Comparison of ENCODE assay signal across 8 cellular contexts in the genomic region with DNA sequence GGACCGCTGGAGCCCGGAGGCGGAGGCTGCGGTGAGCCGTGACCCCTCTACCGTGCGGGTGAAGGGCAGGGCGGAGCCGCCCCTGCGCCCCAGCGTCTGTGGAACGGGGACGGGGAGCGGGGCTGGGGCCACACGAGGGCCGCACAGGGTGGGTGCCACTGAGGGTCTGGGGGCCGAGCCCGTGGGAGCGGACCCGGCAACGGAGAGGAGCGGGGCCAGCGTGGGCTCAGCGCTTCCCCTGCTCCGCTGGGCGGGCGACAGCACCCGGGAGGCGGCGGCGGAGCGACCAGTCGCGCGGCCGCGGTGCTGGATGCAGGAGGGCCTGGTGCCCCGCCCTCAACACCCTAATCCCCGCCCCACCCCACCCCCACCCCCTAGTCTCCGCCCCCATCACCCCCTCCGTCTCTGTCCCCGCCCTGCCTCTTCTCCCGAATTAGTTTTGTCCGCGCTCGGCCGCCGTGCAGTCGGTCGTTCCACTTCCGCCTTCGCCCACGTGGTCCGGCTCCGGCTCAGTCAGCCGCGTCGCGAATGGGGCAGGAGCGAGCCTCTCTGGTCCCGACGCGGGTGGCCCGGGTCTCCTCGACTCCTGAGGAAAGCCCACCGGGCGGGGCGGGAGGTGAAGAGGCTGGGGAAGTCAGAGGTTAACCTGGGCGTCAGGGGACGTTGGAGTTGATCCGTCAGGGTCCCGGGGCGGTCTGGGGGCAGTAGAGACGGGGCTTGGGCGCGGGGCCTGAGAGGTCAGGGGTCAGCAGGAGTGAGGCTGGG. TPM values are rescaled to one million over a fixed set of nuclear protein-coding genes. Genes with fewer than 3 reads are reported as not detected.
DNase-seq lines count a peak whose midpoint lies in the region; ATAC-seq lines count a peak whose summit lies in the region.

A gene (plus strand): TSS at position 512 of the 765 bp plus-strand sequence. CDS start 447 bp downstream, outside the sequence.

- POLR2A ChIA-PET in CD4-positive, alpha-beta memory T cell (lab: Charles Lee; ENCODE audit: partially characterized antibody) = interaction anchor here (0.6 to 3.7 kb wide), 7 partner anchors 10 to 557 kb away, joined by 3 to 38 read pairs (median 3); a partner anchor contains a TSS

- peak; percentile 72 for ATAC-seq in GM19463 (IDR thresholded peaks at IDR 0.05; ENCODE audit: unreplicated experiment)

- peak within 1 kb of the TSS; percentile 72 for H3K27ac ChIP-seq in CD4-positive, alpha-beta memory T cell (ENCODE audit: low read depth, low read length)

- H3K4me1 ChIP-seq in CD4-positive, alpha-beta memory T cell (ENCODE audit: insufficient read depth, low read length) = peaks cover 16% of the 10 kb centered on the region

- H3K4me3 ChIP-seq in CD4-positive, alpha-beta memory T cell (ENCODE audit: low read length in 2 of 2) = peak within 1 kb of the TSS; percentile 42 to 81

- DNase-seq in CD4-positive, alpha-beta memory T cell = peak; percentile 94 to 95 (median 95)
- peak; percentile 94 for DNase-seq in HPDE6-E6E7 (ENCODE audit: extremely low spot score)
- DNase-seq in NK-92 (lab: John Stamatoyannopoulos, UW; ENCODE audit: unreplicated experiment) = peak; percentile 54
- peak; percentile 83 to 89 for DNase-seq in activated CD8-positive, alpha-beta memory T cell treated with anti-CD3 and anti-CD28 coated beads for 1 hour (ENCODE audit: extremely low read depth in 1 of 2, low read depth in 1 of 2)
- DNase-seq in effector CD4-positive, alpha-beta T cell = peak; percentile 91
- peak; percentile 97 to 98 for DNase-seq in lung microvascular endothelial cell (ENCODE audit: low read depth in 2 of 2)
- peak; percentile 83 to 90 (median 89) for DNase-seq in stimulated activated CD4-positive, alpha-beta T cell treated with anti-CD3 and anti-CD28 coated beads, TNF-alpha, amount 100 ng/mL, for 4 hours (ENCODE audit: low read depth in 3 of 3)

- intact Hi-C loops in CD4-positive, alpha-beta memory T cell (cut with micrococcal nuclease) = loop anchor here (1.0 to 10.0 kb wide), 3 partner anchors 20 to 216 kb away; a partner anchor contains a TSS

- no peaks in the 10 kb centered on the region for H3K27me3 Mint-ChIP-seq in CD4-positive, alpha-beta memory T cell

- H3K4me3 Mint-ChIP-seq in CD4-positive, alpha-beta memory T cell = peak within 1 kb of the TSS; percentile 89 to 98 (median 90)

- CTCF ChIA-PET in CD4-positive, alpha-beta memory T cell (lab: Charles Lee; ENCODE audit: partially characterized antibody) = interaction anchor here (1.4 kb wide), 1 partner anchor 67 kb away, joined by 3 read pairs; no protein-coding TSS in a partner anchor

- peaks cover 17 to 26% of the 10 kb centered on the region in 2 donors for H3K36me3 Mint-ChIP-seq in CD4-positive, alpha-beta memory T cell

- no peaks in the 10 kb centered on the region for H3K9me3 Mint-ChIP-seq in CD4-positive, alpha-beta memory T cell

- no peaks in the 10 kb centered on the region for H3K27me3 ChIP-seq in CD4-positive, alpha-beta memory T cell (ENCODE audit: insufficient read depth, low read length)

- peaks cover 23% of the 10 kb centered on the region for H3K36me3 ChIP-seq in CD4-positive, alpha-beta memory T cell (ENCODE audit: insufficient read depth, low read length)

- no peaks in the 10 kb centered on the region for H3K9me3 ChIP-seq in CD4-positive, alpha-beta memory T cell (ENCODE audit: control insufficient read depth in 1 of 2, low read length in 2 of 2)

- peak within 1 kb of the TSS; percentile 87 to 93 (median 90) for H3K27ac Mint-ChIP-seq in CD4-positive, alpha-beta memory T cell

- H3K4me1 Mint-ChIP-seq in CD4-positive, alpha-beta memory T cell = peaks cover 8 to 34% (median 23%) of the 10 kb centered on the region in 4 donors

RNA-seq across cellular contexts. Expression of the gene that starts here (rescaled TPM):
- total RNA-seq in CD4-positive, alpha-beta memory T cell = 10 to 100 TPM; 41.8 to 48.1 TPM
- polyA plus RNA-seq in CD4-positive, alpha-beta memory T cell = 10 to 100 TPM; 12.0 to 28.1 TPM
- total RNA-seq in lung microvascular endothelial cell = 5.0 and 7.5 TPM in 2 replicates

Comparison
In these comparisons a context has a peak if more than half of its experiments do, and no peak if none do; other contexts are left out.
1. Peak in every context shown above with its lines: DNase-seq, ATAC-seq, H3K4me3 ChIP-seq and H3K27ac ChIP-seq.